Comparison of ENCODE assay signal across 17 cellular contexts in the genomic region with DNA sequence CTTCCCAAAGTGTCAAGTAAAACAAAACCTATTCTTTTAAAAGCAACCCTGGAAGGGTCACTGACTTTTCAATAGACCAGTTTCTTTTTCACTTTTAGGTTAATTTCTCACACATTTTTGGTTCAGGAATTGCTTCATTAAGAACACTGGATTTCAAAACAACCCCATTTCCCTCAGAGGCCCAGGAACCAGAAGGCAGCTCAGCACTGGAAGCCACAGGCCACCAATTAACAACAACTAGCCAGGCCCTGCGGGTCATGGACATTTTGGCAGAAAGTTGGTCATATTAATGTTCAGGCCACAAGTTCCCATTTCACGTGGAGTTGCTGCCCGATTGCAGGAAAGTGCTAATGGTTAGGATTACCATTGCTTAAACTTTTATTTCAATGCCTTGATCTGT. TPM values are rescaled to one million over a fixed set of nuclear protein-coding genes. Genes with fewer than 3 reads are reported as not detected.
DNase-seq lines count a peak whose midpoint lies in the region; ATAC-seq and TF ChIP-seq lines count a peak whose summit lies in the region.
"Had no signal": no experiment of that assay in that cellular context is flagged by ENCODE, and none has a peak within 500 bp of the region (broad histone marks: within the 10 kb centered on the region; RNA-seq: fewer than 3 reads in every experiment).

No MANE protein-coding gene starts in this region.

- POLR2A ChIA-PET in WTC11 (lab: Charles Lee) = interaction anchor here (0.6 kb wide), 2 partner anchors 120 to 846 kb away, joined by 3 to 5 read pairs; partner anchors contain the start of gene SAP30

- 0 out of 2 replicates have a peak overlapping the region, but pooled peaks have one; percentile 8 for H2AFZ ChIP-seq in OCI-LY3 (ENCODE audit: low read depth, low read length)

- H3K27ac ChIP-seq in OCI-LY3 (ENCODE audit: low read length) (no peak overlapping the region), esophagus muscularis mucosa (replicated peaks in 1 of 4) (peak overlapping the region in 3 of 4 donors; percentile 48 to 77 (median 65)), thoracic aorta (peak overlapping the region; percentile 57 to 77), tibial nerve (no peak overlapping the region)
- H3K27ac ChIP-seq: lower lobe of right lung had no signal

- H3K4me3 Mint-ChIP-seq in activated CD4-positive, alpha-beta T cell treated with anti-CD3 and anti-CD28 coated beads, Interleukin-2, amount 10 ng/mL, durations not matched to agents 24 days and 14 days = no peak overlapping the region
- H3K4me3 Mint-ChIP-seq in WTC11 = no peak overlapping the region
- H3K4me3 Mint-ChIP-seq: naive thymus-derived CD4-positive, alpha-beta T cell had no signal

- no peaks in the 10 kb centered on the region for H3K9me3 ChIP-seq in OCI-LY3 (ENCODE audit: insufficient read depth, low read length)
- H3K9me3 ChIP-seq in esophagus muscularis mucosa = no peaks in the 10 kb centered on the region
- no peaks in the 10 kb centered on the region for H3K9me3 ChIP-seq in thoracic aorta
- no peaks in the 10 kb centered on the region for H3K9me3 ChIP-seq in tibial nerve
- H3K9me3 ChIP-seq: lower lobe of right lung, spleen had no signal

- H3K4me1 Mint-ChIP-seq in activated CD4-positive, alpha-beta T cell treated with anti-CD3 and anti-CD28 coated beads, Interleukin-2, amount 10 ng/mL, durations not matched to agents 24 days and 14 days = peaks cover 30% of the 10 kb centered on the region
- peaks cover 42% of the 10 kb centered on the region for H3K4me1 Mint-ChIP-seq in WTC11

- TF ChIP-seq CTCF in OCI-LY3 (IDR thresholded peaks at IDR 0.05; ENCODE audit: low read depth, low read length) (no peak), esophagus muscularis mucosa (IDR thresholded peaks at IDR 0.05) (no peak), thoracic aorta (IDR thresholded peaks at IDR 0.05) (no peak), omental fat pad (IDR thresholded peaks at IDR 0.05) (no peak), WTC11 (IDR thresholded peaks at IDR 0.05) (no peak), tibial nerve (IDR thresholded peaks at IDR 0.05) (no peak)

- no peaks in the 10 kb centered on the region for H3K36me3 Mint-ChIP-seq in activated CD4-positive, alpha-beta T cell treated with anti-CD3 and anti-CD28 coated beads, Interleukin-2, amount 10 ng/mL, durations not matched to agents 24 days and 14 days (ENCODE audit: low read depth)
- H3K36me3 Mint-ChIP-seq in WTC11 = no peaks in the 10 kb centered on the region
- H3K36me3 Mint-ChIP-seq: naive thymus-derived CD4-positive, alpha-beta T cell had no signal

- no peaks in the 10 kb centered on the region for H3K36me3 ChIP-seq in OCI-LY3 (replicated peaks; ENCODE audit: low read depth, low read length)
- H3K36me3 ChIP-seq in esophagus muscularis mucosa = no peaks in the 10 kb centered on the region
- H3K36me3 ChIP-seq in thoracic aorta = no peaks in the 10 kb centered on the region
- H3K36me3 ChIP-seq in tibial nerve = no peaks in the 10 kb centered on the region
- H3K36me3 ChIP-seq: lower lobe of right lung, spleen had no signal

- no peak overlapping the region for H3K27ac Mint-ChIP-seq in activated CD4-positive, alpha-beta T cell treated with anti-CD3 and anti-CD28 coated beads, Interleukin-2, amount 10 ng/mL, durations not matched to agents 24 days and 14 days
- no peak overlapping the region for H3K27ac Mint-ChIP-seq in WTC11
- H3K27ac Mint-ChIP-seq: naive thymus-derived CD4-positive, alpha-beta T cell had no signal

- no peak overlapping the region for H3K4me2 ChIP-seq in OCI-LY3 (ENCODE audit: low read length)

- H3K27me3 Mint-ChIP-seq in activated CD4-positive, alpha-beta T cell treated with anti-CD3 and anti-CD28 coated beads, Interleukin-2, amount 10 ng/mL, durations not matched to agents 24 days and 14 days = peaks cover 11% of the 10 kb centered on the region
- peaks cover 40% of the 10 kb centered on the region for H3K27me3 Mint-ChIP-seq in WTC11 (ENCODE audit: low read depth)

- H3K9ac ChIP-seq in OCI-LY3 (ENCODE audit: low read length) = no peak overlapping the region

- no peaks in the 10 kb centered on the region for H3K27me3 ChIP-seq in OCI-LY3 (ENCODE audit: low read depth, low read length)
- no peaks in the 10 kb centered on the region for H3K27me3 ChIP-seq in esophagus muscularis mucosa
- H3K27me3 ChIP-seq in thoracic aorta (replicated peaks; ENCODE audit: insufficient read depth) = no peaks in the 10 kb centered on the region
- peaks cover 0 to 7% of the 10 kb centered on the region in 2 donors for H3K27me3 ChIP-seq in tibial nerve

- peak; percentile 41 for DNase-seq in activated CD4-positive, alpha-beta T cell treated with anti-CD3 and anti-CD28 coated beads, Interleukin-2, amount 10 ng/mL, durations not matched to agents 24 days and 14 days
- DNase-seq in activated CD4-positive, alpha-beta T cell treated with anti-CD3 and anti-CD28 coated beads for 1 hour = no peak
- peak; percentile 72 for DNase-seq in esophagus muscularis mucosa (ENCODE audit: extremely low spot score)
- DNase-seq in thoracic aorta (ENCODE audit: low spot score) = no peak
- no peak for DNase-seq in omental fat pad (ENCODE audit: low spot score)
- no peak for DNase-seq in WTC11 (ENCODE audit: low spot score)
- no peak for DNase-seq in tibial nerve (ENCODE audit: low spot score in 2 of 2)
- DNase-seq: activated CD4-positive, alpha-beta T cell treated with anti-CD3 and anti-CD28 coated beads for 4 hours; activated CD8-positive, alpha-beta memory T cell treated with anti-CD3 and anti-CD28 coated beads, Interleukin-2, amount 50 U/mL, for 4 hours; cortex of kidney; lower lobe of right lung; naive thymus-derived CD4-positive, alpha-beta T cell; NCI-H1417 treated with DMSO at 0.1 percent for 48 hours; posterior cingulate gyrus; SHP77 treated with DMSO at 0.1 percent for 48 hours; spleen had no signal

- H3K79me2 ChIP-seq in OCI-LY3 (ENCODE audit: low read length) = no peaks in the 10 kb centered on the region

- ATAC-seq in thoracic aorta (ENCODE audit: insufficient number of reproducible peaks, low FRiP score, low read depth) (no peak), omental fat pad (ENCODE audit: low FRiP score) (no peak), WTC11 (no peak)
- ATAC-seq: naive thymus-derived CD4-positive, alpha-beta T cell had no signal

- no peak for TF ChIP-seq POLR2A in esophagus muscularis mucosa (IDR thresholded peaks at IDR 0.05; ENCODE audit: low read depth)
- TF ChIP-seq POLR2A in tibial nerve (IDR thresholded peaks at IDR 0.05) = no peak

- intact Hi-C loops in activated CD4-positive, alpha-beta T cell treated with anti-CD3 and anti-CD28 coated beads, Interleukin-2, amount 10 ng/mL, durations not matched to agents 24 days and 14 days (cut with micrococcal nuclease) = no loop called here
- intact Hi-C loops in esophagus muscularis mucosa (cut with DNase I) = no loop called here

- CTCF ChIA-PET in WTC11 (lab: Charles Lee) = interaction anchor here (1.0 to 1.9 kb wide), 2 partner anchors 18 to 70 kb away, joined by 3 to 6 read pairs; no protein-coding TSS in a partner anchor

- no peaks in the 10 kb centered on the region for H3K9me3 Mint-ChIP-seq in activated CD4-positive, alpha-beta T cell treated with anti-CD3 and anti-CD28 coated beads, Interleukin-2, amount 10 ng/mL, durations not matched to agents 24 days and 14 days
- H3K9me3 Mint-ChIP-seq in WTC11 = no peaks in the 10 kb centered on the region

- no peak overlapping the region for H3K4me3 ChIP-seq in OCI-LY3 (ENCODE audit: low read length)
- no peak overlapping the region for H3K4me3 ChIP-seq in esophagus muscularis mucosa
- no peak overlapping the region for H3K4me3 ChIP-seq in thoracic aorta
- no peak overlapping the region for H3K4me3 ChIP-seq in tibial nerve
- H3K4me3 ChIP-seq: lower lobe of right lung, spleen had no signal

- peaks cover 12% of the 10 kb centered on the region for H3K4me1 ChIP-seq in OCI-LY3 (ENCODE audit: low read length)
- peaks cover 23 to 74% (median 61%) of the 10 kb centered on the region in 4 donors for H3K4me1 ChIP-seq in esophagus muscularis mucosa
- H3K4me1 ChIP-seq in thoracic aorta (ENCODE audit: control insufficient read depth in 1 of 2, low read depth in 2 of 2) = peaks cover 11 to 35% of the 10 kb centered on the region in 2 donors
- peaks cover 0 to 35% (median 4%) of the 10 kb centered on the region in 4 donors for H3K4me1 ChIP-seq in tibial nerve

- TF ChIP-seq EP300 in esophagus muscularis mucosa (IDR thresholded peaks at IDR 0.05) = no peak
- no peak for TF ChIP-seq EP300 in tibial nerve (IDR thresholded peaks at IDR 0.05)

- H4K20me1 ChIP-seq in OCI-LY3 (ENCODE audit: insufficient read depth, low read length) = no peaks in the 10 kb centered on the region

- 62% methylated on average over 3 of the region's 3 CpGs for WGBS in esophagus muscularis mucosa
- WGBS in tibial nerve, 2 donors = 35 to 44% methylated on average over 3 of the region's 3 CpGs

TF ChIP-seq in WTC11, 78 proteins besides CTCF, POLR2A, EP300 and RAD21 (continues in another document):
- no peak for TF ChIP-seq ZNF512 (CRISPR knock-in tag; IDR thresholded peaks at IDR 0.05; ENCODE audit: borderline replicate concordance)
- TF ChIP-seq RELA (CRISPR knock-in tag; IDR thresholded peaks at IDR 0.05; ENCODE audit: borderline replicate concordance) = no peak
- TF ChIP-seq NR3C1 (CRISPR knock-in tag; conservative IDR thresholded peaks at IDR 0.05; ENCODE audit: low read depth) = no peak

RNA-seq across cellular contexts. Expression of gene HAND2, which starts 39.8 kb away (rescaled TPM):
- total RNA-seq in activated CD4-positive, alpha-beta T cell treated with anti-CD3 and anti-CD28 coated beads, Interleukin-2, amount 10 ng/mL, durations not matched to agents 24 days and 14 days = not detected in 2 replicates
- total RNA-seq in esophagus muscularis mucosa (100 to 1,000 TPM in 3 of 4 donors, 10 to 100 TPM in 1; 77.7 to 165 (median 138) TPM), thoracic aorta (10 to 100 TPM; 25.7 to 28.2 TPM), omental fat pad (10 to 100 TPM in 3 of 4 donors, 1 to 10 TPM in 1; 4.2 to 29.2 (median 12.3) TPM), WTC11 (2021) (0.09 to 0.13 TPM in 2 of 3 replicates, not detected in the other), tibial nerve (1 to 10 TPM; 1.9 to 5.1 (median 3.6) TPM)
- total RNA-seq: naive thymus-derived CD4-positive, alpha-beta T cell had no signal

Comparison
In these comparisons a context has a peak if more than half of its experiments do, and no peak if none do; other contexts are left out.
1. DNase-seq: peak in activated CD4-positive, alpha-beta T cell treated with anti-CD3 and anti-CD28 coated beads, Interleukin-2, amount 10 ng/mL, durations not matched to agents 24 days and 14 days (single experiment) and esophagus muscularis mucosa (single experiment); none in activated CD4-positive, alpha-beta T cell treated with anti-CD3 and anti-CD28 coated beads for 1 hour (single experiment), thoracic aorta (single experiment), omental fat pad (single experiment), WTC11 (single experiment) and tibial nerve (0 of 2).
2. H3K27ac ChIP-seq: peak in esophagus muscularis mucosa (3 of 4) and thoracic aorta (2 of 2); none in OCI-LY3 (single experiment) and tibial nerve (0 of 4).